10 cellular contexts compared by ENCODE assay signal in the genomic region with DNA sequence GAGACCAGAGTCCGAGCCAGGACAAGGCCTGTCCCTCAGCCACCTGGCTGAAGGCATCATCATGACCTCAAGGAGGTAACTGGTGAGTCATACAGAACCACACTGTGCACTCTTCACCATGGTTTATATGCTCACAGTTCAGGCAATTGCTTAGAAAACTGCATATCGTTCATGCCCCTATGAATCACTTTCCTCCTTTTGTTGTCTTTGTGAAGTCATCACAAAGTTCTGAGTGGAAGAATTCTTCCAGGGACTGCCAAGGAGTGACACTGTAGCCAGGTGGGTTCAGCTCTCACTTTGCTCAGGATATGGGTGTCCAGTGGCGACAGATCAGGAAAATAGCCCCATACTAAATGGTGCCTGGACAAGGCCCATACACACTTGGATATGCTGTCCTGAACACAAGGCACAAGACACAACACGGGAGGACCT.
DNase-seq lines count a peak whose midpoint lies in the region; ATAC-seq, FAIRE-seq and TF ChIP-seq lines count a peak whose summit lies in the region.
"Had no signal": no experiment of that assay in that cellular context is flagged by ENCODE, and none has a peak within 500 bp of the region (broad histone marks: within the 10 kb centered on the region; RNA-seq: fewer than 3 reads in every experiment).

No MANE protein-coding gene starts in this region.

- ATAC-seq in esophagus mucosa (peak; percentile 86), gastrocnemius medialis (peak; percentile 84 to 90), GM18519 (IDR thresholded peaks at IDR 0.05; ENCODE audit: low FRiP score, unreplicated experiment) (no peak)

- no peak overlapping the region for H3K4me3 ChIP-seq in gastrocnemius medialis
- H3K4me3 ChIP-seq: lower lobe of right lung had no signal

- TF ChIP-seq CTCF in gastrocnemius medialis (IDR thresholded peaks at IDR 0.05 in 4 of 5, conservative IDR thresholded peaks at IDR 0.05 in 1 of 5) (no peak), GM20000 (IDR thresholded peaks at IDR 0.05; ENCODE audit: extremely low read depth, missing control alignments) (no peak)

- no peaks in the 10 kb centered on the region for H3K27me3 ChIP-seq in gastrocnemius medialis

- intact Hi-C loops in gastrocnemius medialis (cut with DNase I; ENCODE audit: low total_unique reads), result no loop called here

- DNase-seq in H54 (ENCODE audit: insufficient read length, low spot score) (peak; percentile 94), SW 1271 (lab: John Stamatoyannopoulos, UW) (peak; percentile 18 to 34), gastrocnemius medialis (peak; percentile 23 to 62), GM19238 (ENCODE audit: insufficient read length, low spot score) (no peak), GM20000 (ENCODE audit: low spot score) (no peak)
- DNase-seq: anterior cingulate cortex, lower lobe of right lung, NCI-H1092 treated with DMSO at 0.1 percent for 48 hours had no signal

- peak overlapping the region; percentile 81 to 95 (median 86) for H3K27ac ChIP-seq in gastrocnemius medialis
- H3K27ac ChIP-seq: lower lobe of right lung had no signal

- no peaks in the 10 kb centered on the region for H3K36me3 ChIP-seq in gastrocnemius medialis
- H3K36me3 ChIP-seq: lower lobe of right lung had no signal

- TF ChIP-seq POLR2A in H54 (IDR thresholded peaks at IDR 0.05; ENCODE audit: low read depth, low read length) (no peak), gastrocnemius medialis (IDR thresholded peaks at IDR 0.05) (no peak)

- FAIRE-seq in H54 (lab: Jason Lieb, UNC), result peak; percentile 96

- in situ Hi-C loops in gastrocnemius medialis (cut with MboI; ENCODE audit: low sequenced_read_pairs in 4 of 4), result no loop called here

- H3K9me3 ChIP-seq in gastrocnemius medialis, result no peaks in the 10 kb centered on the region
- H3K9me3 ChIP-seq: lower lobe of right lung had no signal

- H3K4me1 ChIP-seq in gastrocnemius medialis, result peaks cover 58 to 79% of the 10 kb centered on the region in 2 donors
- H3K4me1 ChIP-seq: lower lobe of right lung had no signal

Comparison
In these comparisons a context has a peak if more than half of its experiments do, and no peak if none do; other contexts are left out.
1. DNase-seq: peak in H54 (single experiment), SW 1271 (2 of 2) and gastrocnemius medialis (2 of 2); none in GM19238 (single experiment) and GM20000 (single experiment).